Comparison of ENCODE assay signal across 8 cellular contexts in the genomic region with DNA sequence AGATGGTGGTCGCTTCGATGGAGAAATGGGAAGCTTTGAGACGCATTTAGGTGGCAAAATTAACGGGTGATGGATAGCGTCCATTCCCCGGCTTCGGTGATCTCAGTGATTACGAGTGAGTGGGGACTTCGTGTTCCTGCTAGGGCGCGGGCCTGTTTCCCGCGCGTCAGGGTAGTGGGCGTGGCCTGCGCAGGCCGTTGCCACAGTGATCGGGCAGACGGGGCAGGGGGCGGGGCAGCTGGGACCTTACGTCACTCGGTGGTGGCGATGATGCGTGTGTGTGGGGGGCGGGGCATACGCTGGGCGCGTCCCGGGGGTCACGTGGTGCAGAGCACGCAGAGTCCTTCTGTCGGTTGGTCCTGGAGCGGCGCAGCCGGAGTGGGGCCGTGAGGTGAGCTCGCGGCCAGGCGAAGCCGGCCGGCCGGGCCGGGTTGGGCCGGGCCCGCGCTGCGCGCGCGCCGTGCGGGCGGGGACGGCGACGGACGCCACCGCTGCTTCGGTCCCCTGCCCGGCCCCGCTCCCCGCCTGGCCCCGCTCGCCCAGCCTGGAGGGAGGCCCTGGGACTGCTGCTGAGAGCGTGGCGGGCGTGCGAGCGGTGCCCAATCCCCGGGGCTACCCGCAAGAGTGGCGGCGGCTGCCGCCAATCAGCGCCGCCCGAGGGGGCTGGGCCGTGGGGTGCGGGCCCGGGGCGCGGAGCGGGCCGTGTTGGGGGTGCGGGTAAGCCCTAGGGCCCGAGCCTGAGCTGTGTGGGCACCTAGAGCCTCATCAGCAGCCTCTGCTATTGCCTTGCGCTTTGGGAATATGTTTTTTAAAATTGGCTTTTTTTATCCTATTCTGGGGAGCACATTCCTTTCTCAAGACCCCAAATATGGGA. TPM values are rescaled to one million over a fixed set of nuclear protein-coding genes. Genes with fewer than 3 reads are reported as not detected.
DNase-seq lines count a peak whose midpoint lies in the region; ATAC-seq and TF ChIP-seq lines count a peak whose summit lies in the region.

A gene (plus strand): TSS at position 327 of the 874 bp plus-strand sequence. CDS start 29,508 bp downstream, outside the sequence.

- no peaks in the 10 kb centered on the region for H3K9me3 ChIP-seq in mucosa of descending colon

- no peaks in the 10 kb centered on the region for H3K36me3 ChIP-seq in mucosa of descending colon (ENCODE audit: low read depth)

- no peak for TF ChIP-seq EP300 in Ishikawa (IDR thresholded peaks at IDR 0.05; ENCODE audit: borderline replicate concordance)

- DNase-seq in DMS153 (lab: John Stamatoyannopoulos, UW): peak; percentile 91
- DNase-seq in OCI-M2 (lab: John Stamatoyannopoulos, UW; ENCODE audit: unreplicated experiment): peak; percentile 71
- peak; percentile 100 for DNase-seq in activated T-cell treated with anti-CD3 and anti-CD28 coated beads for 4 hours
- peak; percentile 97 for DNase-seq in epithelial cell of esophagus (ENCODE audit: low read depth)
- DNase-seq in mucosa of descending colon: peak; percentile 99 to 100 (median 100)
- DNase-seq in stimulated activated CD8-positive, alpha-beta memory T cell treated with anti-CD3 and anti-CD28 coated beads, Interleukin-4, amount 100 ng/mL, for 1 hour (ENCODE audit: low read depth in 2 of 2, low spot score in 1 of 2): peak; percentile 99 to 100

- ATAC-seq in GM21576 (IDR thresholded peaks at IDR 0.05; ENCODE audit: unreplicated experiment) (peak; percentile 72), mucosa of descending colon (peak; percentile 92)

- TF ChIP-seq CTCF in epithelial cell of esophagus (IDR thresholded peaks at IDR 0.05; ENCODE audit: insufficient read depth, low read depth, low read length, missing control alignments) (no peak), mucosa of descending colon (IDR thresholded peaks at IDR 0.05) (no peak)

- intact Hi-C loops in mucosa of descending colon (cut with DNase I, micrococcal nuclease): no loop called here

- H3K4me3 ChIP-seq in epithelial cell of esophagus (ENCODE audit: low read length): peak within 1 kb of the TSS; percentile 96
- H3K4me3 ChIP-seq in mucosa of descending colon: peak within 1 kb of the TSS; percentile 35

- TF ChIP-seq RAD21 in Ishikawa (IDR thresholded peaks at IDR 0.05; ENCODE audit: low read depth): no peak

- H3K4me1 ChIP-seq in mucosa of descending colon (ENCODE audit: low read depth): peaks cover 33% of the 10 kb centered on the region

TF ChIP-seq in Ishikawa, 13 proteins besides CTCF, POLR2A, EP300 and RAD21:
- TF ChIP-seq ZBTB7A (IDR thresholded peaks at IDR 0.05; ENCODE audit: low read depth): peak; percentile 46; the same call in 1 of the 2 replicates
- TF ChIP-seq CEBPB (IDR thresholded peaks at IDR 0.05): no peak
- TF ChIP-seq NFIC (IDR thresholded peaks at IDR 0.05): no peak
- TF ChIP-seq, protein P1, sequence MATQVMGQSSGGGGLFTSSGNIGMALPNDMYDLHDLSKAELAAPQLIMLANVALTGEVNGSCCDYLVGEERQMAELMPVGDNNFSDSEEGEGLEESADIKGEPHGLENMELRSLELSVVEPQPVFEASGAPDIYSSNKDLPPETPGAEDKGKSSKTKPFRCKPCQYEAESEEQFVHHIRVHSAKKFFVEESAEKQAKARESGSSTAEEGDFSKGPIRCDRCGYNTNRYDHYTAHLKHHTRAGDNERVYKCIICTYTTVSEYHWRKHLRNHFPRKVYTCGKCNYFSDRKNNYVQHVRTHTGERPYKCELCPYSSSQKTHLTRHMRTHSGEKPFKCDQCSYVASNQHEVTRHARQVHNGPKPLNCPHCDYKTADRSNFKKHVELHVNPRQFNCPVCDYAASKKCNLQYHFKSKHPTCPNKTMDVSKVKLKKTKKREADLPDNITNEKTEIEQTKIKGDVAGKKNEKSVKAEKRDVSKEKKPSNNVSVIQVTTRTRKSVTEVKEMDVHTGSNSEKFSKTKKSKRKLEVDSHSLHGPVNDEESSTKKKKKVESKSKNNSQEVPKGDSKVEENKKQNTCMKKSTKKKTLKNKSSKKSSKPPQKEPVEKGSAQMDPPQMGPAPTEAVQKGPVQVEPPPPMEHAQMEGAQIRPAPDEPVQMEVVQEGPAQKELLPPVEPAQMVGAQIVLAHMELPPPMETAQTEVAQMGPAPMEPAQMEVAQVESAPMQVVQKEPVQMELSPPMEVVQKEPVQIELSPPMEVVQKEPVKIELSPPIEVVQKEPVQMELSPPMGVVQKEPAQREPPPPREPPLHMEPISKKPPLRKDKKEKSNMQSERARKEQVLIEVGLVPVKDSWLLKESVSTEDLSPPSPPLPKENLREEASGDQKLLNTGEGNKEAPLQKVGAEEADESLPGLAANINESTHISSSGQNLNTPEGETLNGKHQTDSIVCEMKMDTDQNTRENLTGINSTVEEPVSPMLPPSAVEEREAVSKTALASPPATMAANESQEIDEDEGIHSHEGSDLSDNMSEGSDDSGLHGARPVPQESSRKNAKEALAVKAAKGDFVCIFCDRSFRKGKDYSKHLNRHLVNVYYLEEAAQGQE (IDR thresholded peaks at IDR 0.05; ENCODE audit: low read depth): no peak
- TF ChIP-seq EGR1 (IDR thresholded peaks at IDR 0.05): no peak
- TF ChIP-seq TAF1 (IDR thresholded peaks at IDR 0.05; ENCODE audit: low read depth): peak; percentile 58; the same call in 1 of the 2 replicates
- TF ChIP-seq FOXM1 (IDR thresholded peaks at IDR 0.05; ENCODE audit: borderline replicate concordance, low read depth): no peak
- TF ChIP-seq TCF12 (IDR thresholded peaks at IDR 0.05; ENCODE audit: low read depth): peak; percentile 64; the same call in 1 of the 2 replicates
- TF ChIP-seq TEAD4 (IDR thresholded peaks at IDR 0.05): peak; percentile 42; the same call in 1 of the 2 replicates
- peak; percentile 85 for TF ChIP-seq CREB1 (IDR thresholded peaks at IDR 0.05; ENCODE audit: low read depth)
- TF ChIP-seq YY1 (IDR thresholded peaks at IDR 0.05; ENCODE audit: low read depth): peak; percentile 41; the same call in 1 of the 2 replicates
- TF ChIP-seq, protein P2, sequence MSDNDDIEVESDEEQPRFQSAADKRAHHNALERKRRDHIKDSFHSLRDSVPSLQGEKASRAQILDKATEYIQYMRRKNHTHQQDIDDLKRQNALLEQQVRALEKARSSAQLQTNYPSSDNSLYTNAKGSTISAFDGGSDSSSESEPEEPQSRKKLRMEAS (IDR thresholded peaks at IDR 0.05): peak; percentile 100
- TF ChIP-seq, protein P3, sequence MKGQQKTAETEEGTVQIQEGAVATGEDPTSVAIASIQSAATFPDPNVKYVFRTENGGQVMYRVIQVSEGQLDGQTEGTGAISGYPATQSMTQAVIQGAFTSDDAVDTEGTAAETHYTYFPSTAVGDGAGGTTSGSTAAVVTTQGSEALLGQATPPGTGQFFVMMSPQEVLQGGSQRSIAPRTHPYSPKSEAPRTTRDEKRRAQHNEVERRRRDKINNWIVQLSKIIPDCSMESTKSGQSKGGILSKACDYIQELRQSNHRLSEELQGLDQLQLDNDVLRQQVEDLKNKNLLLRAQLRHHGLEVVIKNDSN (IDR thresholded peaks at IDR 0.05): peak; percentile 97

RNA-seq across cellular contexts. Expression of the gene that starts here (rescaled TPM):
- total RNA-seq in mucosa of descending colon: 10 to 100 TPM; 23.3 to 61.1 (median 28.5) TPM

Comparison
In these comparisons a context has a peak if more than half of its experiments do, and no peak if none do; other contexts are left out.
1. Peak in every context shown above with its lines: DNase-seq, ATAC-seq and H3K4me3 ChIP-seq.